In genomic region chr7:139088268-139088667, GRCh38 we compare ENCODE assay signal across 27 cellular contexts. TPM values are rescaled to one million over a fixed set of nuclear protein-coding genes. Genes with fewer than 3 reads are reported as not detected.
DNase-seq lines count a peak whose midpoint lies in the region; ATAC-seq lines count a peak whose summit lies in the region.
"Had no signal": no experiment of that assay in that cellular context is flagged by ENCODE, and none has a peak within 500 bp of the region (broad histone marks: within the 10 kb centered on the region; RNA-seq: fewer than 3 reads in every experiment).

No MANE protein-coding gene starts in this region.

- H3K36me3 Mint-ChIP-seq in activated CD4-positive, alpha-beta T cell treated with anti-CD3 and anti-CD28 coated beads, Interleukin-2, amount 10 ng/mL, durations not matched to agents 24 days and 14 days (ENCODE audit: low read depth): peaks cover 77% of the 10 kb centered on the region
- peaks cover 70 to 83% of the 10 kb centered on the region in 2 donors for H3K36me3 Mint-ChIP-seq in CD4-positive, alpha-beta memory T cell
- H3K36me3 Mint-ChIP-seq in activated T-helper 17 cell treated with anti-CD3 and anti-CD28 coated beads, Interleukin-2, amount 50 U/mL, for 72 hours (ENCODE audit: low read depth): peaks cover 100% of the 10 kb centered on the region
- H3K36me3 Mint-ChIP-seq in naive thymus-derived CD8-positive, alpha-beta T cell: peaks cover 35 to 79% (median 59%) of the 10 kb centered on the region in 3 donors

- H3K36me3 ChIP-seq in CD4-positive, alpha-beta memory T cell (ENCODE audit: insufficient read depth, low read length): peaks cover 56% of the 10 kb centered on the region
- H3K36me3 ChIP-seq: neural progenitor cell had no signal

- H3K4me3 Mint-ChIP-seq in activated CD4-positive, alpha-beta T cell treated with anti-CD3 and anti-CD28 coated beads, Interleukin-2, amount 10 ng/mL, durations not matched to agents 24 days and 14 days: peak overlapping the region; percentile 39
- H3K4me3 Mint-ChIP-seq in CD4-positive, alpha-beta memory T cell: peak overlapping the region in 7 of 8 donors; percentile 23 to 76 (median 60)
- peak overlapping the region; percentile 48 for H3K4me3 Mint-ChIP-seq in activated T-helper 17 cell treated with anti-CD3 and anti-CD28 coated beads, Interleukin-2, amount 50 U/mL, for 72 hours
- H3K4me3 Mint-ChIP-seq in naive thymus-derived CD8-positive, alpha-beta T cell: peak overlapping the region in 9 of 10 donors; percentile 5 to 72 (median 42)
- H3K4me3 Mint-ChIP-seq: neural progenitor cell had no signal

- peaks cover 95% of the 10 kb centered on the region for H3K4me1 ChIP-seq in CD4-positive, alpha-beta memory T cell (ENCODE audit: insufficient read depth, low read length)
- H3K4me1 ChIP-seq: BE2C had no signal

- H3K27me3 ChIP-seq in CD4-positive, alpha-beta memory T cell (ENCODE audit: insufficient read depth, low read length): no peaks in the 10 kb centered on the region
- H3K27me3 ChIP-seq: BE2C, brain microvascular endothelial cell, neural progenitor cell, Peyer's patch, upper lobe of left lung had no signal

- H3K4me1 Mint-ChIP-seq in activated CD4-positive, alpha-beta T cell treated with anti-CD3 and anti-CD28 coated beads, Interleukin-2, amount 10 ng/mL, durations not matched to agents 24 days and 14 days: peaks cover 75% of the 10 kb centered on the region
- H3K4me1 Mint-ChIP-seq in CD4-positive, alpha-beta memory T cell: peaks cover 66 to 94% (median 82%) of the 10 kb centered on the region in 4 donors
- peaks cover 63% of the 10 kb centered on the region for H3K4me1 Mint-ChIP-seq in activated T-helper 17 cell treated with anti-CD3 and anti-CD28 coated beads, Interleukin-2, amount 50 U/mL, for 72 hours
- peaks cover 51 to 92% (median 89%) of the 10 kb centered on the region in 4 donors for H3K4me1 Mint-ChIP-seq in naive thymus-derived CD8-positive, alpha-beta T cell
- H3K4me1 Mint-ChIP-seq: neural progenitor cell had no signal

- CTCF ChIA-PET in CD4-positive, alpha-beta memory T cell (lab: Charles Lee; ENCODE audit: partially characterized antibody): interaction anchor here (1.0 to 2.8 kb wide), 5 partner anchors 13 to 202 kb away, joined by 4 to 16 read pairs (median 5); no protein-coding TSS in a partner anchor

- H3K27ac Mint-ChIP-seq in activated CD4-positive, alpha-beta T cell treated with anti-CD3 and anti-CD28 coated beads, Interleukin-2, amount 10 ng/mL, durations not matched to agents 24 days and 14 days: peak overlapping the region; percentile 65
- peak overlapping the region; percentile 10 to 90 (median 81) for H3K27ac Mint-ChIP-seq in CD4-positive, alpha-beta memory T cell
- H3K27ac Mint-ChIP-seq in activated T-helper 17 cell treated with anti-CD3 and anti-CD28 coated beads, Interleukin-2, amount 50 U/mL, for 72 hours: peak overlapping the region; percentile 83
- peak overlapping the region; percentile 22 to 95 (median 86) for H3K27ac Mint-ChIP-seq in naive thymus-derived CD8-positive, alpha-beta T cell
- H3K27ac Mint-ChIP-seq: neural progenitor cell had no signal

- intact Hi-C loops in activated CD4-positive, alpha-beta T cell treated with anti-CD3 and anti-CD28 coated beads, Interleukin-2, amount 10 ng/mL, durations not matched to agents 24 days and 14 days (cut with micrococcal nuclease): loop anchor here (5.0 kb wide), 1 partner anchor 34 kb away; no protein-coding TSS in a partner anchor
- intact Hi-C loops in CD4-positive, alpha-beta memory T cell (cut with micrococcal nuclease): no loop called here

- H3K9me3 Mint-ChIP-seq in activated CD4-positive, alpha-beta T cell treated with anti-CD3 and anti-CD28 coated beads, Interleukin-2, amount 10 ng/mL, durations not matched to agents 24 days and 14 days: peaks cover 12% of the 10 kb centered on the region
- peaks cover 0 to 8% (median 0%) of the 10 kb centered on the region in 8 donors for H3K9me3 Mint-ChIP-seq in CD4-positive, alpha-beta memory T cell
- no peaks in the 10 kb centered on the region for H3K9me3 Mint-ChIP-seq in activated T-helper 17 cell treated with anti-CD3 and anti-CD28 coated beads, Interleukin-2, amount 50 U/mL, for 72 hours
- H3K9me3 Mint-ChIP-seq in naive thymus-derived CD8-positive, alpha-beta T cell: peaks cover 0 to 9% (median 0%) of the 10 kb centered on the region in 9 donors

- no peak for DNase-seq in activated CD4-positive, alpha-beta T cell treated with anti-CD3 and anti-CD28 coated beads, Interleukin-2, amount 10 ng/mL, durations not matched to agents 24 days and 14 days
- no peak for DNase-seq in activated CD4-positive, alpha-beta T cell treated with anti-CD3 and anti-CD28 coated beads, Interleukin-2, amount 50 U/mL, for 1 hour
- no peak for DNase-seq in CD4-positive, alpha-beta memory T cell
- DNase-seq in naive thymus-derived CD8-positive, alpha-beta T cell: no peak
- DNase-seq in NCI-H2107 treated with DMSO at 0.1 percent for 48 hours (lab: John Stamatoyannopoulos, UW; ENCODE audit: unreplicated experiment): no peak
- DNase-seq in NCI-H187 treated with DMSO at 0.1 percent for 48 hours (lab: John Stamatoyannopoulos, UW): no peak
- DNase-seq: activated CD4-positive, alpha-beta T cell treated with anti-CD3 and anti-CD28 coated beads, Interleukin-2, amount 50 U/mL, for 4 hours; BE2C; brain microvascular endothelial cell; Calu3; DND-41; effector CD4-positive, alpha-beta T cell; head of caudate nucleus; kidney glomerular epithelial cell; lower lobe of right lung; NCI-H146; NCI-H2171 treated with DMSO at 0.1 percent for 48 hours; NCI-H524 treated with DMSO at 0.1 percent for 48 hours; NK-92 treated with Interleukin-12 subunit alpha and Interleukin-12 subunit beta, amount 100 ng/mL, for 24 hours; Peyer's patch; posterior cingulate gyrus; SIG-M5; upper lobe of left lung had no signal

- no peak overlapping the region for H3K4me3 ChIP-seq in CD4-positive, alpha-beta memory T cell (ENCODE audit: low read length in 2 of 2)
- H3K4me3 ChIP-seq: lower lobe of right lung, neural progenitor cell, Peyer's patch, upper lobe of left lung had no signal

- POLR2A ChIA-PET in CD4-positive, alpha-beta memory T cell (lab: Charles Lee; ENCODE audit: partially characterized antibody): interaction anchor here (1.2 to 9.2 kb wide), 4 partner anchors 15 to 190 kb away, joined by 3 to 152 read pairs (median 16); partner anchors contain the start of gene ZC3HAV1
- POLR2A ChIA-PET in naive thymus-derived CD8-positive, alpha-beta T cell (lab: Charles Lee): interaction anchor here (0.8 to 2.3 kb wide), 6 partner anchors 10 to 46 kb away, joined by 3 to 15 read pairs (median 6); no protein-coding TSS in a partner anchor

- ATAC-seq in activated T-helper 17 cell treated with anti-CD3 and anti-CD28 coated beads, Interleukin-2, amount 50 U/mL, for 72 hours (replicated peaks): no peak
- no peak for ATAC-seq in naive thymus-derived CD8-positive, alpha-beta T cell
- no peak for ATAC-seq in HG03457 (IDR thresholded peaks at IDR 0.05; ENCODE audit: unreplicated experiment)
- ATAC-seq: lower lobe of right lung, sciatic nerve had no signal

- H3K9me3 ChIP-seq in CD4-positive, alpha-beta memory T cell (ENCODE audit: control insufficient read depth in 1 of 2, low read length in 2 of 2): no peaks in the 10 kb centered on the region
- H3K9me3 ChIP-seq: BE2C, lower lobe of right lung, Peyer's patch, upper lobe of left lung had no signal

- no peak overlapping the region for H3K27ac ChIP-seq in CD4-positive, alpha-beta memory T cell (ENCODE audit: low read depth, low read length)
- H3K27ac ChIP-seq: brain microvascular endothelial cell, lower lobe of right lung, neural progenitor cell, Peyer's patch, upper lobe of left lung had no signal

- H3K27me3 Mint-ChIP-seq in activated CD4-positive, alpha-beta T cell treated with anti-CD3 and anti-CD28 coated beads, Interleukin-2, amount 10 ng/mL, durations not matched to agents 24 days and 14 days: no peaks in the 10 kb centered on the region
- H3K27me3 Mint-ChIP-seq in CD4-positive, alpha-beta memory T cell: no peaks in the 10 kb centered on the region
- H3K27me3 Mint-ChIP-seq in activated T-helper 17 cell treated with anti-CD3 and anti-CD28 coated beads, Interleukin-2, amount 50 U/mL, for 72 hours: no peaks in the 10 kb centered on the region
- no peaks in the 10 kb centered on the region for H3K27me3 Mint-ChIP-seq in naive thymus-derived CD8-positive, alpha-beta T cell

RNA-seq across cellular contexts. Expression of gene ZC3HAV1, which starts 21.3 kb away (rescaled TPM):
- total RNA-seq in activated CD4-positive, alpha-beta T cell treated with anti-CD3 and anti-CD28 coated beads, Interleukin-2, amount 10 ng/mL, durations not matched to agents 24 days and 14 days: 86.1 and 90.5 TPM in 2 replicates
- total RNA-seq in CD4-positive, alpha-beta memory T cell: 100 to 1,000 TPM; 154 to 159 TPM
- polyA plus RNA-seq in CD4-positive, alpha-beta memory T cell: 100 to 1,000 TPM; 150 to 169 TPM
- 100 to 1,000 TPM; 111 to 150 TPM for total RNA-seq in activated T-helper 17 cell treated with anti-CD3 and anti-CD28 coated beads, Interleukin-2, amount 50 U/mL, for 72 hours
- total RNA-seq in naive thymus-derived CD8-positive, alpha-beta T cell: 100 to 1,000 TPM; 202 to 214 TPM
- 100 to 1,000 TPM; 144 to 188 (median 162) TPM for polyA plus RNA-seq in naive thymus-derived CD8-positive, alpha-beta T cell

RNA-seq across cellular contexts. Expression of gene ZC3HAV1L, which starts 52.4 kb away (rescaled TPM):
- total RNA-seq in activated CD4-positive, alpha-beta T cell treated with anti-CD3 and anti-CD28 coated beads, Interleukin-2, amount 10 ng/mL, durations not matched to agents 24 days and 14 days: 36.5 and 38.5 TPM in 2 replicates
- total RNA-seq in CD4-positive, alpha-beta memory T cell: 1 to 10 TPM; 3.8 to 4.6 TPM
- polyA plus RNA-seq in CD4-positive, alpha-beta memory T cell: under 1 TPM in 1 of 2 donors, not detected in 1; 0.37 TPM
- 10 to 100 TPM; 23.6 to 32.4 TPM for total RNA-seq in activated T-helper 17 cell treated with anti-CD3 and anti-CD28 coated beads, Interleukin-2, amount 50 U/mL, for 72 hours
- total RNA-seq in naive thymus-derived CD8-positive, alpha-beta T cell: under 1 TPM; 0.26 to 0.36 TPM
- under 1 TPM in 1 of 3 donors, not detected in 2; 0.23 TPM for polyA plus RNA-seq in naive thymus-derived CD8-positive, alpha-beta T cell
